ENCODE assay signal across 18 cellular contexts in genomic region chr15:85477061-85477460, GRCh38.
DNase-seq lines count a peak whose midpoint lies in the region; ATAC-seq and TF ChIP-seq lines count a peak whose summit lies in the region.
"Had no signal": no experiment of that assay in that cellular context is flagged by ENCODE, and none has a peak within 500 bp of the region (broad histone marks: within the 10 kb centered on the region; RNA-seq: fewer than 3 reads in every experiment).

No MANE protein-coding gene starts in this region.

- no peak for TF ChIP-seq POLR2A in thyroid gland (IDR thresholded peaks at IDR 0.05)

- no peak overlapping the region for H3K4me3 Mint-ChIP-seq in T-cell
- no peak overlapping the region for H3K4me3 Mint-ChIP-seq in immature natural killer cell

- H3K79me1 ChIP-seq in mesenchymal stem cell (replicated peaks; ENCODE audit: low read length, poor library complexity, severe bottlenecking), result peaks cover 9% of the 10 kb centered on the region

- H3K9ac ChIP-seq in mesenchymal stem cell (ENCODE audit: low read length), result no peak overlapping the region

- peak overlapping the region; percentile 57 to 68 for H3K27ac Mint-ChIP-seq in T-cell
- no peak overlapping the region for H3K27ac Mint-ChIP-seq in immature natural killer cell
- H3K27ac Mint-ChIP-seq: activated naive CD4-positive, alpha-beta T cell treated with anti-CD3 and anti-CD28 coated beads, Interleukin-2, amount 50 U/mL, for 72 hours had no signal

- H3K18ac ChIP-seq in mesenchymal stem cell (ENCODE audit: low read depth in 1 of 2, low read length in 2 of 2), result no peak overlapping the region

- no peak overlapping the region for H2BK15ac ChIP-seq in mesenchymal stem cell (ENCODE audit: low read depth, poor library complexity, severe bottlenecking)

- no peak overlapping the region for H3K4ac ChIP-seq in mesenchymal stem cell (ENCODE audit: low read depth in 1 of 2, low read length in 2 of 2)

- H3K14ac ChIP-seq in mesenchymal stem cell (ENCODE audit: low read length in 2 of 2), result no peak overlapping the region

- POLR2A ChIA-PET in T-cell (lab: Charles Lee), result no interaction called here

- H3K9me3 ChIP-seq in left ventricle myocardium inferior (replicated peaks), result no peaks in the 10 kb centered on the region
- H3K9me3 ChIP-seq in heart right ventricle, result no peaks in the 10 kb centered on the region
- H3K9me3 ChIP-seq in mesenchymal stem cell (ENCODE audit: control insufficient read depth, low read length), result no peaks in the 10 kb centered on the region
- H3K9me3 ChIP-seq in thyroid gland, result no peaks in the 10 kb centered on the region

- H4K8ac ChIP-seq in mesenchymal stem cell (ENCODE audit: low read length), result no peak overlapping the region

- H2BK5ac ChIP-seq in mesenchymal stem cell (ENCODE audit: low read depth, low read length, poor library complexity, severe bottlenecking), result no peak overlapping the region

- ATAC-seq in heart right ventricle (no peak), T-cell (replicated peaks in 1 of 4) (no peak), GM18868 (IDR thresholded peaks at IDR 0.05; ENCODE audit: unreplicated experiment) (no peak)

- no peak overlapping the region for H3K23ac ChIP-seq in mesenchymal stem cell (ENCODE audit: low read length in 2 of 2)

- intact Hi-C loops in left ventricle myocardium inferior (cut with micrococcal nuclease) (no loop called here), heart right ventricle (cut with DNase I) (loop anchor here in 2 of 10 donors (10.0 kb wide), 2 partner anchors 92 to 358 kb away; partner anchors contain the start of gene AKAP13 (in 1 of the 2)), thyroid gland (cut with DNase I) (no loop called here)

- H3K27ac ChIP-seq in left ventricle myocardium inferior (replicated peaks) (peak overlapping the region; percentile 59), heart right ventricle (peak overlapping the region in 1 of 10 donors; percentile 21), mesenchymal stem cell (ENCODE audit: low read length, poor library complexity, severe bottlenecking) (peak overlapping the region; percentile 82), thyroid gland (peak overlapping the region; percentile 46 to 81 (median 67))
- H3K27ac ChIP-seq: C4-2B had no signal

- no peak overlapping the region for H2BK120ac ChIP-seq in mesenchymal stem cell (ENCODE audit: low read depth, low read length)

- H3K36me3 ChIP-seq in left ventricle myocardium inferior (no peaks in the 10 kb centered on the region), heart right ventricle (no peaks in the 10 kb centered on the region), mesenchymal stem cell (ENCODE audit: control insufficient read depth in 1 of 2, insufficient read depth in 2 of 2, low read depth in 1 of 2, low read length in 2 of 2) (no peaks in the 10 kb centered on the region), thyroid gland (no peaks in the 10 kb centered on the region)

- H3K4me3 ChIP-seq in left ventricle myocardium inferior (no peak overlapping the region), heart right ventricle (no peak overlapping the region), mesenchymal stem cell (ENCODE audit: insufficient read depth in 1 of 2, low read depth in 1 of 2, low read length in 2 of 2) (no peak overlapping the region), thyroid gland (replicated peaks in 1 of 3) (no peak overlapping the region)

- CTCF ChIA-PET in T-cell (lab: Charles Lee), result interaction anchor here (0.8 to 1.7 kb wide), 4 partner anchors 8 to 11 kb away, joined by 3 to 4 read pairs (median 4); no protein-coding TSS in a partner anchor

- H3K36me3 Mint-ChIP-seq in T-cell (no peaks in the 10 kb centered on the region), immature natural killer cell (no peaks in the 10 kb centered on the region)

- WGBS in heart right ventricle, 2 donors, result 68 to 80% methylated on average over 2 of the region's 2 CpGs
- 86% methylated on average over 1 of the region's 2 CpGs for WGBS in mesenchymal stem cell
- WGBS in thyroid gland, 2 donors, result 82 to 86% methylated on average over 2 of the region's 2 CpGs

- H3K9me3 Mint-ChIP-seq in T-cell, result no peaks in the 10 kb centered on the region
- H3K9me3 Mint-ChIP-seq in immature natural killer cell, result no peaks in the 10 kb centered on the region
- H3K9me3 Mint-ChIP-seq: activated naive CD4-positive, alpha-beta T cell treated with anti-CD3 and anti-CD28 coated beads, Interleukin-2, amount 50 U/mL, for 72 hours had no signal

- no peak overlapping the region for H2AFZ ChIP-seq in mesenchymal stem cell (ENCODE audit: low read depth, low read length)

- peak overlapping the region; percentile 97 for H2AK5ac ChIP-seq in mesenchymal stem cell (ENCODE audit: low read length, severe bottlenecking)

- H3K27me3 Mint-ChIP-seq in T-cell (no peaks in the 10 kb centered on the region), immature natural killer cell (ENCODE audit: low read depth in 3 of 3) (peaks cover 0 to 2% (median 2%) of the 10 kb centered on the region in 3 donors)

- TF ChIP-seq CTCF in left ventricle myocardium inferior (IDR thresholded peaks at IDR 0.05; ENCODE audit: borderline replicate concordance) (no peak), heart right ventricle (IDR thresholded peaks at IDR 0.05) (no peak), thyroid gland (IDR thresholded peaks at IDR 0.05) (no peak)

- H3K27me3 ChIP-seq in left ventricle myocardium inferior (ENCODE audit: low read depth) (no peaks in the 10 kb centered on the region), heart right ventricle (no peaks in the 10 kb centered on the region), mesenchymal stem cell (ENCODE audit: control insufficient read depth in 1 of 2, insufficient read depth in 1 of 2, low read length in 2 of 2) (no peaks in the 10 kb centered on the region), thyroid gland (no peaks in the 10 kb centered on the region)

- no peak overlapping the region for H3K4me2 ChIP-seq in mesenchymal stem cell (ENCODE audit: low read length, poor library complexity, severe bottlenecking)

- peak overlapping the region in 1 of 2 experiments; percentile 48 for H2BK12ac ChIP-seq in mesenchymal stem cell (ENCODE audit: low read length in 2 of 2)

- H3K4me1 Mint-ChIP-seq in T-cell, result peaks cover 93 to 99% (median 95%) of the 10 kb centered on the region in 3 donors
- H3K4me1 Mint-ChIP-seq in immature natural killer cell, result peaks cover 40 to 55% of the 10 kb centered on the region in 2 donors

- H3K4me1 ChIP-seq in left ventricle myocardium inferior (peaks cover 98% of the 10 kb centered on the region), heart right ventricle (peaks cover 25 to 100% (median 88%) of the 10 kb centered on the region in 9 donors), mesenchymal stem cell (ENCODE audit: control insufficient read depth, insufficient read depth, low read depth, low read length) (peaks cover 19% of the 10 kb centered on the region), thyroid gland (peaks cover 50 to 77% of the 10 kb centered on the region in 2 donors)

- DNase-seq in left ventricle myocardium inferior (no peak), heart right ventricle (no peak), T-cell (no peak), mesenchymal stem cell (no peak), thyroid gland (no peak), kidney glomerular epithelial cell (lab: John Stamatoyannopoulos, UW) (no peak), immature natural killer cell (no peak)
- DNase-seq: DMS 273 treated with DMSO at 0.1 percent for 48 hours; GDM1; left ventricle myocardium superior; NCI-H1417; NCI-H526; SHP77 treated with DMSO at 0.1 percent for 48 hours; stimulated activated CD8-positive, alpha-beta memory T cell treated with anti-CD3 and anti-CD28 coated beads, Interleukin-4, amount 100 ng/mL, for 48 hours; T-helper 1 cell had no signal

- no peak overlapping the region for H4K91ac ChIP-seq in mesenchymal stem cell (ENCODE audit: low read length)

Comparison
In these comparisons a context has a peak if more than half of its experiments do, and no peak if none do; other contexts are left out.
1. H3K27ac Mint-ChIP-seq: peak in T-cell (2 of 2); none in immature natural killer cell (0 of 6).